In the genomic region with DNA sequence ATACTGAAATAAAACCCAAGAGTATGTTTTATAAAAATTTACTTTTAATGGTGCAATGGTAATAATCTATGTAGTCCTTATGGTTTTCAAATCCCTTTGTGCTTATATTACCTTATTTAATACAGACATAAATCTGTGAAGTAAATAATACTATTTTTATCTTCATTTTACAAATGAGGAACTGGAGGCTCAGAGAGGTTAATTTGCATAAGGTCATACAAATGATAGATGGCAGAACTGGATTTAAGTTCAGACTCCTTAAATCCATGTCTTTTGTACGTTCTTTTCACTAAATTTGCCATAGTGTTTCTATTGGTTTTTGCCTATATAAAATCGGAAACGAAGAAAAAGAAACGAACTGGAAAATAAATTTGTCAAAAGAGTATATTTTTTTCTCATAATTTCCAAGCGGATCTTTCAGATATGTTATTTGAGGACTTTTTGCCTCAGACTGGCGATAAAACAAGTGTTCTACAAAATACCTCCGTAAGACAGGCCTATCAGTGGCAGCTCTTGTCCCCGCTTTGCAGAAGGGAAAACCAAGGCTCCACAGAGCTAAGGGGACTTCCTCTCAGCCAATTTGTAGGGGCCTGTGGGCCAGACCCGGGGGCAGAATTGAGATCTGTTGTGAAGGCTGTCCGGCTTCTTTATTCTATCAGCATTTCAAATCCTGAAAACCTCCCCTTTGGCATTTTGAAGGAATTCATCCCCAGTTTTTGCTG, we compare ENCODE assay signal across 9 cellular contexts. TPM values are rescaled to one million over a fixed set of nuclear protein-coding genes. Genes with fewer than 3 reads are reported as not detected.
DNase-seq lines count a peak whose midpoint lies in the region; ATAC-seq lines count a peak whose summit lies in the region.
"Had no signal": no experiment of that assay in that cellular context is flagged by ENCODE, and none has a peak within 500 bp of the region (broad histone marks: within the 10 kb centered on the region; RNA-seq: fewer than 3 reads in every experiment).

No MANE protein-coding gene starts in this region.

- peaks cover 73% of the 10 kb centered on the region for H3K4me1 Mint-ChIP-seq in activated T-helper 1 cell treated with anti-CD3 and anti-CD28 coated beads, Interleukin-12 subunit alpha, Interleukin-12 subunit beta, Interleukin-2, Interleukin-4 antibody, amounts not matched to agents 30 ng/mL and 10 ng/mL and 1 ng/mL, durations not matched to agents 14 hours and 24 hours and 36 hours (ENCODE audit: low read depth)

- H3K36me3 ChIP-seq in BLaER1 (0 out of 2 replicates have a peak, but pooled peaks cover under 1% of the 10 kb centered on the region), GM23248 (ENCODE audit: low read depth) (no peaks in the 10 kb centered on the region), mesodermal cell (ENCODE audit: control insufficient read depth, insufficient read depth, low read length) (no peaks in the 10 kb centered on the region)

- H3K4me2 ChIP-seq in BLaER1 = peak overlapping the region; percentile 78
- no peak overlapping the region for H3K4me2 ChIP-seq in GM23248 (ENCODE audit: unreplicated experiment)

- in situ Hi-C loops in GM23248 (cut with MboI) = no loop called here

- no peak overlapping the region; the same call in 1 of the 2 replicates for H3K4me3 ChIP-seq in BLaER1
- H3K4me3 ChIP-seq in GM23248 = no peak overlapping the region
- peak overlapping the region; percentile 44 for H3K4me3 ChIP-seq in mesodermal cell (ENCODE audit: extremely low read depth, insufficient read depth, low read length, poor library complexity, severe bottlenecking)

- intact Hi-C loops in activated T-helper 1 cell treated with anti-CD3 and anti-CD28 coated beads, Interleukin-12 subunit alpha, Interleukin-12 subunit beta, Interleukin-2, Interleukin-4 antibody, amounts not matched to agents 30 ng/mL and 10 ng/mL and 1 ng/mL, durations not matched to agents 14 hours and 24 hours and 36 hours (cut with micrococcal nuclease) = loop anchor here (1.0 to 2.0 kb wide), 8 partner anchors 10 to 284 kb away; a partner anchor contains a TSS

- H3K36me3 Mint-ChIP-seq in activated T-helper 1 cell treated with anti-CD3 and anti-CD28 coated beads, Interleukin-12 subunit alpha, Interleukin-12 subunit beta, Interleukin-2, Interleukin-4 antibody, amounts not matched to agents 30 ng/mL and 10 ng/mL and 1 ng/mL, durations not matched to agents 14 hours and 24 hours and 36 hours (ENCODE audit: low read depth) = peaks cover 41% of the 10 kb centered on the region

- H3K79me2 ChIP-seq in GM23248 (ENCODE audit: insufficient read depth) = peaks cover 25% of the 10 kb centered on the region

- no peak for ATAC-seq in HG02970 (IDR thresholded peaks at IDR 0.05; ENCODE audit: low FRiP score, unreplicated experiment)

- no peak overlapping the region for H3K9ac ChIP-seq in BLaER1
- H3K9ac ChIP-seq in GM23248 = no peak overlapping the region

- peaks cover 71% of the 10 kb centered on the region for H4K20me1 ChIP-seq in BLaER1
- no peaks in the 10 kb centered on the region for H4K20me1 ChIP-seq in GM23248 (ENCODE audit: insufficient read depth)

- peak overlapping the region; percentile 75 for H3K27ac Mint-ChIP-seq in activated T-helper 1 cell treated with anti-CD3 and anti-CD28 coated beads, Interleukin-12 subunit alpha, Interleukin-12 subunit beta, Interleukin-2, Interleukin-4 antibody, amounts not matched to agents 30 ng/mL and 10 ng/mL and 1 ng/mL, durations not matched to agents 14 hours and 24 hours and 36 hours

- H3K9me3 ChIP-seq in BLaER1 (peaks cover 14% of the 10 kb centered on the region), GM23248 (ENCODE audit: low read depth) (no peaks in the 10 kb centered on the region), mesodermal cell (ENCODE audit: control insufficient read depth, low read length) (no peaks in the 10 kb centered on the region)

- H2AFZ ChIP-seq in GM23248 = peak overlapping the region; percentile 16; the same call in 1 of the 2 replicates

- H3K27me3 ChIP-seq in BLaER1 (peaks cover 34% of the 10 kb centered on the region), GM23248 (replicated peaks; ENCODE audit: insufficient read depth) (no peaks in the 10 kb centered on the region)

- H3K4me1 ChIP-seq in BLaER1 (peaks cover 54% of the 10 kb centered on the region), GM23248 (ENCODE audit: insufficient read depth) (peaks cover 16% of the 10 kb centered on the region), mesodermal cell (ENCODE audit: control insufficient read depth, insufficient read depth, low read length, poor library complexity, severe bottlenecking) (peaks cover 3% of the 10 kb centered on the region)

- WGBS in GM23248 (ENCODE audit: low coverage in 1 of 2, low lambda C conversion rate in 2 of 2, missing lambda C conversion rate in 2 of 2), 2 experiments = 97 to 98% methylated on average over 10 of the region's 10 CpGs
- WGBS in mesodermal cell (ENCODE audit: insufficient coverage in 2 of 2), 2 experiments = 87 to 94% methylated on average over 3 to 7 of the region's 10 CpGs

- H3K4me3 Mint-ChIP-seq in activated T-helper 1 cell treated with anti-CD3 and anti-CD28 coated beads, Interleukin-12 subunit alpha, Interleukin-12 subunit beta, Interleukin-2, Interleukin-4 antibody, amounts not matched to agents 30 ng/mL and 10 ng/mL and 1 ng/mL, durations not matched to agents 14 hours and 24 hours and 36 hours = peak overlapping the region; percentile 95

- DNase-seq in GM23248 (no peak), NCI-H82 (lab: John Stamatoyannopoulos, UW) (no peak), NCI-H1417 treated with DMSO at 0.1 percent for 48 hours (lab: John Stamatoyannopoulos, UW) (no peak), occipital lobe (lab: John Stamatoyannopoulos, UW) (no peak)
- no peak for DNase-seq in activated T-helper 1 cell treated with anti-CD3 and anti-CD28 coated beads, Interleukin-12 subunit alpha, Interleukin-12 subunit beta, Interleukin-2, Interleukin-4 antibody, amounts not matched to agents 30 ng/mL and 10 ng/mL and 1 ng/mL, durations not matched to agents 14 hours and 24 hours and 36 hours (ENCODE audit: low spot score)
- DNase-seq: NCI-H526 treated with DMSO at 0.1 percent for 48 hours had no signal

- no peaks in the 10 kb centered on the region for H3K9me3 Mint-ChIP-seq in activated T-helper 1 cell treated with anti-CD3 and anti-CD28 coated beads, Interleukin-12 subunit alpha, Interleukin-12 subunit beta, Interleukin-2, Interleukin-4 antibody, amounts not matched to agents 30 ng/mL and 10 ng/mL and 1 ng/mL, durations not matched to agents 14 hours and 24 hours and 36 hours

- H3K9me2 ChIP-seq in GM23248 (ENCODE audit: insufficient read depth) = no peaks in the 10 kb centered on the region

- H3K27ac ChIP-seq in BLaER1 (no peak overlapping the region), GM23248 (no peak overlapping the region), mesodermal cell (ENCODE audit: low read depth, low read length, severe bottlenecking) (no peak overlapping the region)

- peaks cover 4% of the 10 kb centered on the region; the same call in 1 of the 2 replicates for H3F3A ChIP-seq in GM23248 (ENCODE audit: insufficient read depth)

- H3K27me3 Mint-ChIP-seq in activated T-helper 1 cell treated with anti-CD3 and anti-CD28 coated beads, Interleukin-12 subunit alpha, Interleukin-12 subunit beta, Interleukin-2, Interleukin-4 antibody, amounts not matched to agents 30 ng/mL and 10 ng/mL and 1 ng/mL, durations not matched to agents 14 hours and 24 hours and 36 hours (ENCODE audit: insufficient read depth) = no peaks in the 10 kb centered on the region

RNA-seq across cellular contexts. Expression of a gene that starts 1.1 kb away (rescaled TPM):
- total RNA-seq in GM23248 (2014; rRNA removed; shearing (Covaris generic)) = 9.9 and 14.8 TPM in 2 replicates
- polyA plus RNA-seq in GM23248 (2016; fragmentation: Nextera tagmentation; extraction: Ambion mirVana) = 10.3 and 10.4 TPM in 2 replicates
- total RNA-seq in activated T-helper 1 cell treated with anti-CD3 and anti-CD28 coated beads, Interleukin-12 subunit alpha, Interleukin-12 subunit beta, Interleukin-2, Interleukin-4 antibody, amounts not matched to agents 30 ng/mL and 10 ng/mL and 1 ng/mL, durations not matched to agents 14 hours and 24 hours and 36 hours = 214 and 219 TPM in 2 replicates
- polyA plus RNA-seq in mesodermal cell (2013, experiment 1 of 2) = 19.2 TPM
- 22.3 TPM for polyA plus RNA-seq in mesodermal cell (2013, experiment 2 of 2)
- total RNA-seq in occipital lobe = 5.0 TPM

Comparison
In these comparisons a context has a peak if more than half of its experiments do, and no peak if none do; other contexts are left out.
1. RNA of a gene that starts 1.1 kb away (total RNA-seq): 214 to 219 TPM in activated T-helper 1 cell treated with anti-CD3 and anti-CD28 coated beads, Interleukin-12 subunit alpha, Interleukin-12 subunit beta, Interleukin-2, Interleukin-4 antibody, amounts not matched to agents 30 ng/mL and 10 ng/mL and 1 ng/mL, durations not matched to agents 14 hours and 24 hours and 36 hours; 9.9 to 14.8 TPM in GM23248 and 5.0 TPM in occipital lobe (single experiment); every median in the first group is over 10 times any median in the second.